Comparison of ENCODE assay signal across 4 cellular contexts in the genomic region with DNA sequence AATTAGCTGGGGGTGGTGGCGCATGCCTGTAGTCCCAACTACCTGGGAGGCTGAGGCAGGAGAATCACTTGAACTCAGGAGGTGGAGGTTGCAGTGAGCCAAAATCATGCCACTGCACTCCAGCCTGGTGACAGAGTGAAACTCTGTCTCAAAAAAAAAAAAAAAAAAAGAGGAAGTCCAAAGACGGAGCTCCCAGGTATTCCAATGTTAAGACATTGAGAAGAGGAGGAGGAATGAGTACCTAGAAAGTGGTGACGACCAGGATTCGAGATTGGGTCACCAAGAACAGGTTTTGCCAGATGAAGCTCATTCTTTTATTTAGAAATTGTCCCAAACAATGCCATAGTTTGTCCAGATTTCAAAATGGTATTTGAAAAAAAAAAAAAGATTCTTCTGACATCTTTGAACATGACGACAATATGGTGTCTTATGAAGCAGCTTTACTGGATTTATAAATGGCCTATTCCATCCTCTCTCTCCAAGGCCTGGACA. TPM values are rescaled to one million over a fixed set of nuclear protein-coding genes. Genes with fewer than 3 reads are reported as not detected.
"Had no signal": no experiment of that assay in that cellular context is flagged by ENCODE, and none has a peak within 500 bp of the region (broad histone marks: within the 10 kb centered on the region; RNA-seq: fewer than 3 reads in every experiment).

No MANE protein-coding gene starts in this region.

RNA-seq across cellular contexts. Expression of a gene that starts 33.0 kb away (rescaled TPM):
- total RNA-seq: LHCN-M2, M059J, MCF 10A, NCI-H460 had no signal
